8 cellular contexts compared by ENCODE assay signal in the genomic region with DNA sequence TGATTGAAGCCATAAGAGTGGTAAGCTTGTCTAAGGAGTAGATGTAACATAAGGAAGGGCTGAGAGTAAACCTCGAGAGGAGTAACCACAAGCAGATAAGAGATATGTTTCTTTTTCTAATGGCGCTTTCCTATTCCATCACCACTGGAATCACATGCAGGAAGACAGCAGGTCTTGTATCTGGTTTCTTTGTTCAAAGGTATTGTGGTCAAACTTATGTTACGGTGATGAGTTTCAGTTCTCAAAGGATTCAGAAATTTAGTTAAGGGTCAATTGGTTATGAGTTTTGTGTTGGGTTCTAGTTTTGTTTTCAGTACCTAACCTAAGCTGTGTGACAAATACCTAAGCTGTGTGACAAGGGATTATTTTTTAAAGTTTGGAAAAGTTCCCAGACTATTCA.
DNase-seq lines count a peak whose midpoint lies in the region; ATAC-seq, FAIRE-seq and TF ChIP-seq lines count a peak whose summit lies in the region.
"Not testable (repeated sequence)": the region's sequence is repeated elsewhere in the genome, so short reads cannot be mapped to it uniquely, and the experiment has no call there.

No MANE protein-coding gene starts in this region.

- H3K36me3 ChIP-seq in adipocyte (ENCODE audit: control insufficient read depth, insufficient read depth, low read length, severe bottlenecking); lower lobe of right lung; subcutaneous abdominal adipose tissue (ENCODE audit: control insufficient read depth in 5 of 5, insufficient read depth in 5 of 5, low read length in 5 of 5): not testable (repeated sequence)

- peak; percentile 73 for ATAC-seq in GM18505 (IDR thresholded peaks at IDR 0.05; ENCODE audit: unreplicated experiment)
- peak; percentile 90 for ATAC-seq in GM19395 (IDR thresholded peaks at IDR 0.05; ENCODE audit: unreplicated experiment)
- peak; percentile 69 for ATAC-seq in HG03045 (IDR thresholded peaks at IDR 0.05; ENCODE audit: unreplicated experiment)
- peak; percentile 76 for ATAC-seq in HG03558 (IDR thresholded peaks at IDR 0.05; ENCODE audit: extremely low read depth, unreplicated experiment)
- ATAC-seq in lower lobe of right lung = not testable (repeated sequence)

- FAIRE-seq in H54 (lab: Jason Lieb, UNC) = peak; percentile 15

- not testable (repeated sequence) for TF ChIP-seq POLR2A in GM18505 (IDR thresholded peaks at IDR 0.05; ENCODE audit: borderline replicate concordance, extremely low read depth, insufficient read depth, insufficient read length); H54 (IDR thresholded peaks at IDR 0.05; ENCODE audit: low read depth, low read length)

- H3K27ac ChIP-seq in lower lobe of right lung = peak overlapping the region; percentile 39
- peak overlapping the region; percentile 74 for H3K27ac ChIP-seq in subcutaneous abdominal adipose tissue (ENCODE audit: low read depth, low read length)

- DNase-seq in H54 (ENCODE audit: insufficient read length, low spot score); adipocyte (ENCODE audit: low read depth); lower lobe of right lung: not testable (repeated sequence)

- H3K4me1 ChIP-seq in adipocyte (ENCODE audit: control insufficient read depth, insufficient read depth, low read length) (peaks cover 19% of the 10 kb centered on the region), subcutaneous abdominal adipose tissue (ENCODE audit: control insufficient read depth in 5 of 5, insufficient read depth in 5 of 5, low read length in 5 of 5) (peaks cover 0 to 22% (median 11%) of the 10 kb centered on the region in 5 donors)
- not testable (repeated sequence) for H3K4me1 ChIP-seq in lower lobe of right lung

- TF ChIP-seq CTCF in lower lobe of right lung (IDR thresholded peaks at IDR 0.05) = not testable (repeated sequence)

- H3K9ac ChIP-seq in adipocyte (ENCODE audit: low read length) = not testable (repeated sequence)
- peak overlapping the region in 1 of 5 donors; percentile 20 for H3K9ac ChIP-seq in subcutaneous abdominal adipose tissue (ENCODE audit: low read length in 5 of 5)

- not testable (repeated sequence) for H3K27me3 ChIP-seq in adipocyte (replicated peaks; ENCODE audit: control insufficient read depth, insufficient read depth, low read length); lower lobe of right lung (ENCODE audit: low read depth); subcutaneous abdominal adipose tissue (ENCODE audit: control insufficient read depth in 5 of 5, insufficient read depth in 4 of 5, low read length in 5 of 5)

- intact Hi-C loops in lower lobe of right lung (cut with DNase I) = not testable (repeated sequence)

- H3K4me3 ChIP-seq in adipocyte (ENCODE audit: low read length) = peak overlapping the region; percentile 28
- H3K4me3 ChIP-seq in lower lobe of right lung = not testable (repeated sequence)
- H3K4me3 ChIP-seq in subcutaneous abdominal adipose tissue (ENCODE audit: low read depth in 1 of 5, low read length in 5 of 5) = peak overlapping the region in 1 of 5 donors; percentile 29

- H3K9me3 ChIP-seq in adipocyte (ENCODE audit: control insufficient read depth, low read length); lower lobe of right lung; subcutaneous abdominal adipose tissue (ENCODE audit: control insufficient read depth in 5 of 5, low read length in 5 of 5): not testable (repeated sequence)
